Comparison of ENCODE assay signal across 16 cellular contexts in genomic region chr4:2045518-2045951, GRCh38. TPM values are rescaled to one million over a fixed set of nuclear protein-coding genes. Genes with fewer than 3 reads are reported as not detected.
DNase-seq lines count a peak whose midpoint lies in the region; TF ChIP-seq lines count a peak whose summit lies in the region.
"Had no signal": no experiment of that assay in that cellular context is flagged by ENCODE, and none has a peak within 500 bp of the region (broad histone marks: within the 10 kb centered on the region; RNA-seq: fewer than 3 reads in every experiment).

No MANE protein-coding gene starts in this region.

- peak; percentile 14 for DNase-seq in activated CD4-positive, alpha-beta memory T cell treated with anti-CD3 and anti-CD28 coated beads, Interleukin-2, amount 10 ng/mL, durations not matched to agents 7 days and 5 days
- no peak for DNase-seq in activated CD4-positive, alpha-beta memory T cell treated with anti-CD3 and anti-CD28 coated beads for 36 hours
- DNase-seq in MM.1S (peak; percentile 39), epidermal melanocyte (ENCODE audit: insufficient read length, low spot score) (peak; percentile 14), spleen (peak; percentile 54), GM13977 (ENCODE audit: low spot score) (no peak), NCI-H2029 treated with DMSO at 0.1 percent for 48 hours (lab: John Stamatoyannopoulos, UW) (no peak), NCI-H128 (lab: John Stamatoyannopoulos, UW; ENCODE audit: unreplicated experiment) (no peak)
- DNase-seq: effector memory CD8-positive, alpha-beta T cell; HFFc6; NK-92 treated with Interleukin-12 subunit alpha and Interleukin-12 subunit beta, amount 100 ng/mL, for 24 hours; stimulated activated CD4-positive, alpha-beta T cell treated with anti-CD3 and anti-CD28 coated beads, Interleukin-4, amount 100 ng/mL, for 4 hours; upper lobe of left lung had no signal

- H3K27ac ChIP-seq in MM.1S (ENCODE audit: low read length) (no peak overlapping the region), spleen (no peak overlapping the region)
- H3K27ac ChIP-seq: upper lobe of left lung had no signal

- H3K27me3 ChIP-seq in MM.1S (replicated peaks; ENCODE audit: insufficient read depth, low read length) (peaks cover 49% of the 10 kb centered on the region), spleen (replicated peaks in 1 of 7) (peaks cover 0 to 63% (median 32%) of the 10 kb centered on the region in 7 donors)

- H3K4me3 ChIP-seq in MM.1S (ENCODE audit: low read length) (no peak overlapping the region), spleen (no peak overlapping the region)
- H3K4me3 ChIP-seq: upper lobe of left lung had no signal

- no peaks in the 10 kb centered on the region for H3F3A ChIP-seq in MM.1S (ENCODE audit: insufficient read depth, low read length)

- no peak overlapping the region for H3K27ac Mint-ChIP-seq in activated CD4-positive, alpha-beta memory T cell treated with anti-CD3 and anti-CD28 coated beads, Interleukin-2, amount 10 ng/mL, durations not matched to agents 7 days and 5 days
- H3K27ac Mint-ChIP-seq in activated CD4-positive, alpha-beta memory T cell treated with anti-CD3 and anti-CD28 coated beads for 36 hours: no peak overlapping the region
- H3K27ac Mint-ChIP-seq: activated naive CD4-positive, alpha-beta T cell treated with anti-CD3 and anti-CD28 coated beads, Interleukin-2, amount 50 U/mL, for 72 hours; HFFc6 had no signal

- in situ Hi-C loops in GM13977 (cut with MboI; ENCODE audit: low pct_unique_long_range_greater_than_20kb, low sequenced_read_pairs, unreplicated experiment): no loop called here

- TF ChIP-seq CTCF in MM.1S (IDR thresholded peaks at IDR 0.05; ENCODE audit: low read length): peak; percentile 53
- TF ChIP-seq CTCF in spleen (IDR thresholded peaks at IDR 0.05 in 8 of 11, conservative IDR thresholded peaks at IDR 0.05 in 3 of 11): no peak
- no peak for TF ChIP-seq CTCF in GM13977 (IDR thresholded peaks at IDR 0.05; ENCODE audit: extremely low read depth, insufficient read depth, missing control alignments)

- CTCF ChIA-PET in activated CD4-positive, alpha-beta memory T cell treated with anti-CD3 and anti-CD28 coated beads, Interleukin-2, amount 10 ng/mL, durations not matched to agents 7 days and 5 days (lab: Charles Lee): no interaction called here
- CTCF ChIA-PET in activated CD4-positive, alpha-beta memory T cell treated with anti-CD3 and anti-CD28 coated beads for 36 hours (lab: Charles Lee): no interaction called here

- intact Hi-C loops in activated CD4-positive, alpha-beta memory T cell treated with anti-CD3 and anti-CD28 coated beads for 36 hours (cut with micrococcal nuclease): no loop called here
- intact Hi-C loops in spleen (cut with DNase I; ENCODE audit: low total_unique reads): no loop called here

- H3K9me2 ChIP-seq in MM.1S (replicated peaks; ENCODE audit: insufficient read depth, low read length): no peaks in the 10 kb centered on the region

- H3K79me2 ChIP-seq in MM.1S (ENCODE audit: low read length): no peaks in the 10 kb centered on the region

- H2AFZ ChIP-seq in MM.1S (ENCODE audit: low read length): no peak overlapping the region

- no peak for TF ChIP-seq POLR2A in spleen (IDR thresholded peaks at IDR 0.05)

- no peak overlapping the region for H3K9ac ChIP-seq in MM.1S (ENCODE audit: low read length)

- H3K4me1 ChIP-seq in MM.1S (ENCODE audit: low read length) (0 out of 2 replicates have a peak, but pooled peaks cover 3% of the 10 kb centered on the region), spleen (peaks cover 9 to 32% (median 20%) of the 10 kb centered on the region in 6 donors)

- no peaks in the 10 kb centered on the region for H4K20me1 ChIP-seq in MM.1S (ENCODE audit: insufficient read depth, low read length)

- H3K36me3 ChIP-seq in MM.1S (replicated peaks; ENCODE audit: insufficient read depth, low read length): no peaks in the 10 kb centered on the region
- peaks cover 0 to 4% (median 0%) of the 10 kb centered on the region in 6 donors for H3K36me3 ChIP-seq in spleen
- H3K36me3 ChIP-seq: upper lobe of left lung had no signal

- no peak overlapping the region for H3K4me3 Mint-ChIP-seq in activated CD4-positive, alpha-beta memory T cell treated with anti-CD3 and anti-CD28 coated beads, Interleukin-2, amount 10 ng/mL, durations not matched to agents 7 days and 5 days
- no peak overlapping the region for H3K4me3 Mint-ChIP-seq in activated CD4-positive, alpha-beta memory T cell treated with anti-CD3 and anti-CD28 coated beads for 36 hours
- H3K4me3 Mint-ChIP-seq: effector memory CD8-positive, alpha-beta T cell; HFFc6 had no signal

- H3K9me3 Mint-ChIP-seq in activated CD4-positive, alpha-beta memory T cell treated with anti-CD3 and anti-CD28 coated beads, Interleukin-2, amount 10 ng/mL, durations not matched to agents 7 days and 5 days: no peaks in the 10 kb centered on the region
- H3K9me3 Mint-ChIP-seq in activated CD4-positive, alpha-beta memory T cell treated with anti-CD3 and anti-CD28 coated beads for 36 hours: no peaks in the 10 kb centered on the region
- H3K9me3 Mint-ChIP-seq: activated naive CD4-positive, alpha-beta T cell treated with anti-CD3 and anti-CD28 coated beads, Interleukin-2, amount 50 U/mL, for 72 hours; effector memory CD8-positive, alpha-beta T cell; HFFc6 had no signal

- POLR2A ChIA-PET in activated CD4-positive, alpha-beta memory T cell treated with anti-CD3 and anti-CD28 coated beads, Interleukin-2, amount 10 ng/mL, durations not matched to agents 7 days and 5 days (lab: Charles Lee): interaction anchor here (1.0 kb wide), 1 partner anchor 10 kb away, joined by 3 read pairs; no protein-coding TSS in a partner anchor
- POLR2A ChIA-PET in activated CD4-positive, alpha-beta memory T cell treated with anti-CD3 and anti-CD28 coated beads for 36 hours (lab: Charles Lee): no interaction called here

- no peak overlapping the region for H3K4me2 ChIP-seq in MM.1S (ENCODE audit: low read depth, low read length)

- H3K4me1 Mint-ChIP-seq in activated CD4-positive, alpha-beta memory T cell treated with anti-CD3 and anti-CD28 coated beads, Interleukin-2, amount 10 ng/mL, durations not matched to agents 7 days and 5 days: peaks cover 3% of the 10 kb centered on the region
- H3K4me1 Mint-ChIP-seq in activated CD4-positive, alpha-beta memory T cell treated with anti-CD3 and anti-CD28 coated beads for 36 hours (ENCODE audit: low read depth): peaks cover 4% of the 10 kb centered on the region

- H3K9me3 ChIP-seq in MM.1S (replicated peaks; ENCODE audit: insufficient read depth, low read length): no peaks in the 10 kb centered on the region
- peaks cover 0 to 5% (median 0%) of the 10 kb centered on the region in 8 donors for H3K9me3 ChIP-seq in spleen
- H3K9me3 ChIP-seq: upper lobe of left lung had no signal

- peaks cover 11% of the 10 kb centered on the region for H3K27me3 Mint-ChIP-seq in activated CD4-positive, alpha-beta memory T cell treated with anti-CD3 and anti-CD28 coated beads, Interleukin-2, amount 10 ng/mL, durations not matched to agents 7 days and 5 days
- H3K27me3 Mint-ChIP-seq in activated CD4-positive, alpha-beta memory T cell treated with anti-CD3 and anti-CD28 coated beads for 36 hours: peaks cover 13% of the 10 kb centered on the region

- no peaks in the 10 kb centered on the region for H3K36me3 Mint-ChIP-seq in activated CD4-positive, alpha-beta memory T cell treated with anti-CD3 and anti-CD28 coated beads, Interleukin-2, amount 10 ng/mL, durations not matched to agents 7 days and 5 days (ENCODE audit: low read depth)
- no peaks in the 10 kb centered on the region for H3K36me3 Mint-ChIP-seq in activated CD4-positive, alpha-beta memory T cell treated with anti-CD3 and anti-CD28 coated beads for 36 hours
- H3K36me3 Mint-ChIP-seq: activated naive CD4-positive, alpha-beta T cell treated with anti-CD3 and anti-CD28 coated beads, Interleukin-2, amount 50 U/mL, for 72 hours had no signal

- 68 to 74% (median 72%) methylated on average over 11 of the region's 11 CpGs for WGBS in spleen, 5 donors

RNA-seq across cellular contexts. Expression of gene NAT8L, which starts 13.6 kb away (rescaled TPM):
- under 1 TPM; 0.08 to 0.10 TPM for total RNA-seq in activated CD4-positive, alpha-beta memory T cell treated with anti-CD3 and anti-CD28 coated beads, Interleukin-2, amount 10 ng/mL, durations not matched to agents 7 days and 5 days
- under 1 TPM; 0.19 to 0.29 TPM for total RNA-seq in activated CD4-positive, alpha-beta memory T cell treated with anti-CD3 and anti-CD28 coated beads for 36 hours
- total RNA-seq in spleen: 1 to 10 TPM in 4 of 7 donors, under 1 TPM in 3; 0.50 to 3.1 (median 1.3) TPM
- under 1 TPM; 0.13 to 0.80 (median 0.29) TPM for polyA plus RNA-seq in spleen
- total RNA-seq: bronchial epithelial cell had no signal
- polyA plus RNA-seq: AG04450 had no signal

RNA-seq across cellular contexts. Expression of gene NELFA, which starts 36.8 kb away (rescaled TPM):
- 10 to 100 TPM; 34.2 to 36.0 TPM for total RNA-seq in activated CD4-positive, alpha-beta memory T cell treated with anti-CD3 and anti-CD28 coated beads, Interleukin-2, amount 10 ng/mL, durations not matched to agents 7 days and 5 days
- 10 to 100 TPM; 39.5 to 41.5 TPM for total RNA-seq in activated CD4-positive, alpha-beta memory T cell treated with anti-CD3 and anti-CD28 coated beads for 36 hours
- total RNA-seq in spleen: 10 to 100 TPM; 20.2 to 36.6 (median 31.5) TPM
- polyA plus RNA-seq in spleen: 10 to 100 TPM; 19.9 to 29.6 (median 20.1) TPM

Comparison
In these comparisons a context has a peak if more than half of its experiments do, and no peak if none do; other contexts are left out.
1. DNase-seq: peak in activated CD4-positive, alpha-beta memory T cell treated with anti-CD3 and anti-CD28 coated beads, Interleukin-2, amount 10 ng/mL, durations not matched to agents 7 days and 5 days (single experiment), MM.1S (single experiment), epidermal melanocyte (single experiment) and spleen (single experiment); none in activated CD4-positive, alpha-beta memory T cell treated with anti-CD3 and anti-CD28 coated beads for 36 hours (single experiment), GM13977 (single experiment), NCI-H2029 treated with DMSO at 0.1 percent for 48 hours (single experiment) and NCI-H128 (single experiment).